In genomic region chr19:5719274-5719960, GRCh38 we compare ENCODE assay signal across 8 cellular contexts. TPM values are rescaled to one million over a fixed set of nuclear protein-coding genes. Genes with fewer than 3 reads are reported as not detected.
DNase-seq lines count a peak whose midpoint lies in the region; ATAC-seq and TF ChIP-seq lines count a peak whose summit lies in the region.

No MANE protein-coding gene starts in this region.

- peak overlapping the region; percentile 89 for H3K4me3 Mint-ChIP-seq in activated naive CD4-positive, alpha-beta T cell treated with anti-CD3 and anti-CD28 coated beads for 36 hours

- peak; percentile 58 for DNase-seq in activated naive CD4-positive, alpha-beta T cell treated with anti-CD3 and anti-CD28 coated beads for 36 hours
- no peak for DNase-seq in activated naive CD4-positive, alpha-beta T cell (lab: John Stamatoyannopoulos, UW)
- peak; percentile 50 for DNase-seq in M059J (ENCODE audit: low read depth)
- DNase-seq in astrocyte of the spinal cord (ENCODE audit: low read depth, low spot score) = no peak
- peak; percentile 45 for DNase-seq in stimulated activated naive CD8-positive, alpha-beta T cell treated with anti-CD3 and anti-CD28 coated beads, Interleukin-15, Interleukin-2, amounts not matched to agents 100 U/mL and 50 U/mL, for 24 hours
- no peak for DNase-seq in NCI-H526 (lab: John Stamatoyannopoulos, UW)
- DNase-seq in amygdala (lab: John Stamatoyannopoulos, UW) = no peak

- H3K27me3 Mint-ChIP-seq in activated naive CD4-positive, alpha-beta T cell treated with anti-CD3 and anti-CD28 coated beads for 36 hours (ENCODE audit: low read depth) = no peaks in the 10 kb centered on the region

- peak overlapping the region; percentile 98 for H3K4me3 ChIP-seq in astrocyte of the spinal cord (ENCODE audit: low read depth, low read length)

- H3K4me1 Mint-ChIP-seq in activated naive CD4-positive, alpha-beta T cell treated with anti-CD3 and anti-CD28 coated beads for 36 hours (ENCODE audit: low read depth) = peaks cover 33% of the 10 kb centered on the region

- TF ChIP-seq CTCF in astrocyte of the spinal cord (IDR thresholded peaks at IDR 0.05; ENCODE audit: low read depth, low read length) = no peak

- intact Hi-C loops in activated naive CD4-positive, alpha-beta T cell treated with anti-CD3 and anti-CD28 coated beads for 36 hours (cut with micrococcal nuclease) = no loop called here

- H3K27me3 ChIP-seq in layer of hippocampus (ENCODE audit: control insufficient read depth, insufficient read depth, low read length) = no peaks in the 10 kb centered on the region

- CTCF ChIA-PET in activated naive CD4-positive, alpha-beta T cell treated with anti-CD3 and anti-CD28 coated beads for 36 hours (lab: Charles Lee) = interaction anchor here (1.4 to 4.8 kb wide), 4 partner anchors 8 to 75 kb away, joined by 6 to 37 read pairs (median 10); partner anchors contain the start of gene RPL36

- peaks cover 27% of the 10 kb centered on the region for H3K36me3 Mint-ChIP-seq in activated naive CD4-positive, alpha-beta T cell treated with anti-CD3 and anti-CD28 coated beads for 36 hours (ENCODE audit: low read depth)

- in situ Hi-C loops in astrocyte of the spinal cord (cut with HindIII; ENCODE audit: low sequenced_read_pairs) = no loop called here

- H3K27ac Mint-ChIP-seq in activated naive CD4-positive, alpha-beta T cell treated with anti-CD3 and anti-CD28 coated beads for 36 hours = peak overlapping the region; percentile 98

- H3K9me3 Mint-ChIP-seq in activated naive CD4-positive, alpha-beta T cell treated with anti-CD3 and anti-CD28 coated beads for 36 hours = no peaks in the 10 kb centered on the region

- no peak for ATAC-seq in stimulated activated naive CD8-positive, alpha-beta T cell treated with anti-CD3 and anti-CD28 coated beads, Interleukin-15, Interleukin-2, amounts not matched to agents 100 U/mL and 50 U/mL, for 24 hours

- peak overlapping the region; percentile 99 for H3K27ac ChIP-seq in layer of hippocampus (ENCODE audit: low read depth, low read length)

RNA-seq across cellular contexts. Expression of gene LONP1, which starts 0.5 kb away (rescaled TPM):
- 100 to 1,000 TPM; 223 to 229 TPM for total RNA-seq in activated naive CD4-positive, alpha-beta T cell treated with anti-CD3 and anti-CD28 coated beads for 36 hours
- 53.1 and 71.2 TPM in 2 replicates for total RNA-seq in M059J (2014; rRNA removed; shearing (Covaris generic))

RNA-seq across cellular contexts. Expression of gene CATSPERD, which starts 1.0 kb away (rescaled TPM):
- total RNA-seq in activated naive CD4-positive, alpha-beta T cell treated with anti-CD3 and anti-CD28 coated beads for 36 hours = not detected
- not detected in 2 replicates for total RNA-seq in M059J (2014; rRNA removed; shearing (Covaris generic))

RNA-seq across cellular contexts. Expression of gene RPL36, which starts 29.3 kb away (rescaled TPM):
- total RNA-seq in activated naive CD4-positive, alpha-beta T cell treated with anti-CD3 and anti-CD28 coated beads for 36 hours = 1,000 to 10,000 TPM; 1,916 to 2,003 TPM
- 734 and 1,196 TPM in 2 replicates for total RNA-seq in M059J (2014; rRNA removed; shearing (Covaris generic))

RNA-seq across cellular contexts. Expression of gene HSD11B1L, which starts 38.6 kb away (rescaled TPM):
- total RNA-seq in activated naive CD4-positive, alpha-beta T cell treated with anti-CD3 and anti-CD28 coated beads for 36 hours = 1 to 10 TPM; 2.6 to 3.0 TPM
- 10.7 and 13.7 TPM in 2 replicates for total RNA-seq in M059J (2014; rRNA removed; shearing (Covaris generic))

RNA-seq across cellular contexts. Expression of gene MICOS13, which starts 39.1 kb away (rescaled TPM):
- total RNA-seq in activated naive CD4-positive, alpha-beta T cell treated with anti-CD3 and anti-CD28 coated beads for 36 hours = 10 to 100 TPM; 43.3 to 44.8 TPM
- 46.6 and 47.0 TPM in 2 replicates for total RNA-seq in M059J (2014; rRNA removed; shearing (Covaris generic))

Comparison
In these comparisons a context has a peak if more than half of its experiments do, and no peak if none do; other contexts are left out.
1. DNase-seq: peak in activated naive CD4-positive, alpha-beta T cell treated with anti-CD3 and anti-CD28 coated beads for 36 hours (single experiment), M059J (single experiment) and stimulated activated naive CD8-positive, alpha-beta T cell treated with anti-CD3 and anti-CD28 coated beads, Interleukin-15, Interleukin-2, amounts not matched to agents 100 U/mL and 50 U/mL, for 24 hours (single experiment); none in activated naive CD4-positive, alpha-beta T cell (0 of 4), astrocyte of the spinal cord (single experiment), NCI-H526 (0 of 2) and amygdala (0 of 56).